In the genomic region with DNA sequence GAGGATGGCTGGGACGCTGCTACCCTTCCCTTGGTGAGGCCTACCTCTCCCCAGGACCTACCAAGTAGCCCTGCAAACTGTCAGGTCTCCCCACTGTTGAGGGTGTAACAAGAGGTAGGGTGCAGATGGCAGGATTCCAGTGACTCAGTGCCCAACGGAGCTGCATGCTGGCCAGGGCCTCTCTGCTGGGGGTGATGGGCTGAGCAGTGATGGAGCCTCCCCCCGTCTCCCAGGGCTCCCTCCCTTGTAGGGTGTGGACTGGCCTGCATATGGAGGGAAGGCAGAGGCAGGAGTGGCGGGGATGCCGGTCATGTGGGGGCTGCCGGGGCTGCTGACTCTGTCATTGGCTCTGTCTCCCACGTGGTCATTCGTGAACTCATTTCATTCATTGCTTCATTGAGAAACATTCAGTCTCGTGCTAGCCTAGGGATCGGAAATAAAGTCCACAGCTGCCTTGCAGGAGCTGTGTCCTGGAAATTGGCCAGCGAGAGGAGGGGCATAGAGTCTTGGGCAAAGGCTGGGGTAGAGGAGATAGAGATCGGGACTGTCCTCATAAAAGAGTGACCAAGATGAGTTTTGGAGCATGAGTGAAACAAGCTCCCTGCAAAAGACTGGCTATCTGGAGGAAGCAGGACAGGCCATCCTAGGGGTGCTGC, we compare ENCODE assay signal across 1 cellular context.
TF ChIP-seq lines count a peak whose summit lies in the region.

No MANE protein-coding gene starts in this region.

TF ChIP-seq in HEK293, 187 proteins besides CTCF, POLR2A, EP300 and RAD21 (continued from another document):
- TF ChIP-seq, protein P1, sequence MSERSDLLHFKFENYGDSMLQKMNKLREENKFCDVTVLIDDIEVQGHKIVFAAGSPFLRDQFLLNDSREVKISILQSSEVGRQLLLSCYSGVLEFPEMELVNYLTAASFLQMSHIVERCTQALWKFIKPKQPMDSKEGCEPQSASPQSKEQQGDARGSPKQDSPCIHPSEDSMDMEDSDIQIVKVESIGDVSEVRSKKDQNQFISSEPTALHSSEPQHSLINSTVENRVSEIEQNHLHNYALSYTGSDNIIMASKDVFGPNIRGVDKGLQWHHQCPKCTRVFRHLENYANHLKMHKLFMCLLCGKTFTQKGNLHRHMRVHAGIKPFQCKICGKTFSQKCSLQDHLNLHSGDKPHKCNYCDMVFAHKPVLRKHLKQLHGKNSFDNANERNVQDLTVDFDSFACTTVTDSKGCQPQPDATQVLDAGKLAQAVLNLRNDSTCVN (tag by site-specific recombination; optimal IDR thresholded peaks at IDR 0.05): no peak
- TF ChIP-seq ZBTB48 (tag by site-specific recombination; IDR thresholded peaks at IDR 0.05) (peak; percentile 59; the same call in 1 of the 2 replicates), ZNF629 (tag by site-specific recombination; IDR thresholded peaks at IDR 0.05) (no peak), ZNF626 (tag by site-specific recombination; IDR thresholded peaks at IDR 0.05) (no peak)
